In the genomic region with DNA sequence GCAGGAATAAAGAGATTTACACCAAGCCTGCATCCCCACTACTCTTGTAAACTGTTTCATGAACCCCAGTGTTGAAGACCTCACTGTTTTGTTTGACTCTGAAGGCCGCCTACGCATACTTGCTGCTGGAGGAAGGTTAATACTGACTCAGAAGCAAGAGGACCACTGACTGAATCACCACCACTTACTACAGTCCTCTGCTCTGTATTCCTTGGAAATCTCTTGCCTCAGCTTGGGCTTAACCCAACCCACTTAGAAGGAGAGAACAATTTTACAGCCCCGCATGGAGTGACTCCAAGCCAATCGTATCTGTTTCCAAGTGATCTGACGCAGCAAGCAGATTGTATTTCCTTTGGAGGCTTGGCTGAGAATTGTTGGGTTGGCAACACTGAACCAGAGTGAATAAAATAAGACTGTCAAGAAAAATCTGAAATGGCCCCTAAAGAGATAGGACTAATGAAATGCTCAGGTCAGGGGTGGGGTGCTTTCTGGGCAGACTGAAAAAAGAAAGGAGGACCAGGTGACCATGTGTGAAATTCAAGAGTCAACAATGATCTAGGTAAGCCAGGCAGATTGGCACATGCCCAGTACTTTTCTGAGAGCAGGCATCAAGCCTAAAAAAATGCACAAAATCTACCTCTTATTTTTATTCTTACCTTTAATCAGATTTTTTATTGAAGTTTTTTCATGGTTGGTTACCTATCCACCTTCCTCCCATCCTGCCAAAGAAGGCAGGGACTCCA, we compare ENCODE assay signal across 8 cellular contexts.
DNase-seq lines count a peak whose midpoint lies in the region; ATAC-seq and TF ChIP-seq lines count a peak whose summit lies in the region.

No MANE protein-coding gene starts in this region.

- H3K27me3 ChIP-seq in left ventricle myocardium inferior (ENCODE audit: low read depth) (no peaks in the 10 kb centered on the region), gastrocnemius medialis (no peaks in the 10 kb centered on the region)

- H3K27ac Mint-ChIP-seq in activated naive CD4-positive, alpha-beta T cell treated with anti-CD3 and anti-CD28 coated beads, Interleukin-2, amount 50 U/mL, for 72 hours: no peak overlapping the region

- H3K36me3 Mint-ChIP-seq in activated naive CD4-positive, alpha-beta T cell treated with anti-CD3 and anti-CD28 coated beads, Interleukin-2, amount 50 U/mL, for 72 hours: no peaks in the 10 kb centered on the region

- H3K4me3 ChIP-seq in left ventricle myocardium inferior (no peak overlapping the region), gastrocnemius medialis (peak overlapping the region in 1 of 4 donors; percentile 14)

- intact Hi-C loops in left ventricle myocardium inferior (cut with micrococcal nuclease) (no loop called here), gastrocnemius medialis (cut with DNase I; ENCODE audit: low total_unique reads) (loop anchor here (2.0 kb wide), 1 partner anchor 52 kb away; no protein-coding TSS in a partner anchor)

- H3K9me3 ChIP-seq in left ventricle myocardium inferior (replicated peaks) (no peaks in the 10 kb centered on the region), gastrocnemius medialis (no peaks in the 10 kb centered on the region)

- peak; percentile 22 to 40 for ATAC-seq in gastrocnemius medialis
- ATAC-seq in activated naive CD4-positive, alpha-beta T cell treated with anti-CD3 and anti-CD28 coated beads, Interleukin-2, amount 50 U/mL, for 72 hours: no peak
- no peak for ATAC-seq in GM18867 (IDR thresholded peaks at IDR 0.05; ENCODE audit: unreplicated experiment)

- peak overlapping the region; percentile 97 for H3K27ac ChIP-seq in left ventricle myocardium inferior (replicated peaks)
- peak overlapping the region; percentile 93 to 99 (median 97) for H3K27ac ChIP-seq in gastrocnemius medialis

- peak; percentile 38 to 66 for TF ChIP-seq POLR2A in gastrocnemius medialis (IDR thresholded peaks at IDR 0.05)

- in situ Hi-C loops in gastrocnemius medialis (cut with MboI; ENCODE audit: low sequenced_read_pairs in 4 of 4): loop anchor here in 3 of 4 donors (5.0 to 25.0 kb wide), 3 partner anchors 67 to 243 kb away; a partner anchor contains a TSS

- peak; percentile 97 for DNase-seq in EL
- peak; percentile 100 for DNase-seq in amniotic epithelial cell (ENCODE audit: low read depth)
- peak; percentile 55 for DNase-seq in left ventricle myocardium inferior
- peak; percentile 75 to 82 for DNase-seq in gastrocnemius medialis
- DNase-seq in activated naive CD4-positive, alpha-beta T cell treated with anti-CD3 and anti-CD28 coated beads, Interleukin-2, amount 50 U/mL, for 72 hours (ENCODE audit: low spot score in 2 of 2): no peak
- DNase-seq in NCI-H2107 treated with DMSO at 0.1 percent for 48 hours (lab: John Stamatoyannopoulos, UW; ENCODE audit: unreplicated experiment): no peak
- no peak for DNase-seq in NCI-H524 (lab: John Stamatoyannopoulos, UW)

- H3K36me3 ChIP-seq in left ventricle myocardium inferior (no peaks in the 10 kb centered on the region), gastrocnemius medialis (no peaks in the 10 kb centered on the region)

- no peaks in the 10 kb centered on the region for H3K9me3 Mint-ChIP-seq in activated naive CD4-positive, alpha-beta T cell treated with anti-CD3 and anti-CD28 coated beads, Interleukin-2, amount 50 U/mL, for 72 hours

- no peak for TF ChIP-seq CTCF in left ventricle myocardium inferior (IDR thresholded peaks at IDR 0.05; ENCODE audit: borderline replicate concordance)
- no peak for TF ChIP-seq CTCF in gastrocnemius medialis (IDR thresholded peaks at IDR 0.05 in 4 of 5, conservative IDR thresholded peaks at IDR 0.05 in 1 of 5)

- H3K4me1 ChIP-seq in left ventricle myocardium inferior (peaks cover 79% of the 10 kb centered on the region), gastrocnemius medialis (peaks cover 49 to 83% of the 10 kb centered on the region in 2 donors)

Comparison
In these comparisons a context has a peak if more than half of its experiments do, and no peak if none do; other contexts are left out.
1. DNase-seq: peak in EL (single experiment), amniotic epithelial cell (single experiment), left ventricle myocardium inferior (single experiment) and gastrocnemius medialis (2 of 2); none in activated naive CD4-positive, alpha-beta T cell treated with anti-CD3 and anti-CD28 coated beads, Interleukin-2, amount 50 U/mL, for 72 hours (0 of 2), NCI-H2107 treated with DMSO at 0.1 percent for 48 hours (single experiment) and NCI-H524 (0 of 2).
2. ATAC-seq: peak in gastrocnemius medialis (2 of 2); none in activated naive CD4-positive, alpha-beta T cell treated with anti-CD3 and anti-CD28 coated beads, Interleukin-2, amount 50 U/mL, for 72 hours (0 of 2) and GM18867 (single experiment).